18 cellular contexts compared by ENCODE assay signal in the genomic region with DNA sequence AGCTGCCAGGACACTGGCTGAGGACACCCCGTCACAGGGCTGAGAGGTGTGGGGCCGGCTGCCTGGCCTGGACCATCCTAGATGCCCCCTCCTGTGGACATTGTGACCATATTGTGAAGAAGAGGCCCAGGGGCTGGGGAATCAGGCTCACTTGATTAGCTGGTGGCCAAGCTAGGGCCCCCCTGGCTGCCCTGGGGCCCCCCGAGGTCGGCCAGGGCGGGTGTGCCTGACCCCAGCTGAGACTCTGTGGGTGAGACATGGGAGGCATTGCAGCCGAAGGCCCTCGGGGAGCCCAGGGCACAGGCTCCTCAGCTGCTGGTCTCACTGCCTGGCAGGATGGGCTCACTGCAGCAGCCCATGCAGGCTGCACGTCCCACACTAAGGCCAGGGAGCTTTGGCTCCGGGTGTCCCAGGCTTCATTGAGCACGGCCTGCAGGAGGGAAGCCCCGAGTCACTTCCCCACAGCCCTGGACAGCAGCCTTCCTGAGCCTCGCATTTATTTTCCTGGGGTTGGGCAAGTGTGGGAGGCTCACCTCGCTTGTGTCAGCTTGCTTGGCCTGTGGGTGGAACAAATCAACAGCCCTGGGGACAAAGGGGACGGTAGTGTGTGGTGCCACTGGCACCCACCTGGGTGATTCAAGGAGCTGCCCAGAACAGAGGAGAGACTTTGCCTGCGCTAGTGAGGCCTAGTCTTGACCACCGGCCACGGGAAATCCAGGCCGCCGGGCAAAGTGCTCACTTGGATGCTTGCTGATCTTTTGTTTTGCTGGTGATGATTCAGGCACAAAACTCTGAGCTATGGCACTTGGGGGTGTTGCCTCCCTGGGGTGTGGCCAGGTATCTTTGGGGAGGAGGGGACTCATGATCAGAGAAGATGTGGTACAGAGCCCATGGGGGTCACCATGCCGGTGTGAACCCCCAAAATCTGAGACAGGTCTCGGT. TPM values are rescaled to one million over a fixed set of nuclear protein-coding genes. Genes with fewer than 3 reads are reported as not detected.
A peak's percentile ranks its signal among the peaks of the same experiment; 100 is the strongest.
DNase-seq lines count a peak whose midpoint lies in the region; ATAC-seq and TF ChIP-seq lines count a peak whose summit lies in the region.
"Had no signal": no experiment of that assay in that cellular context is flagged by ENCODE, and none has a peak within 500 bp of the region (broad histone marks: within the 10 kb centered on the region; RNA-seq: fewer than 3 reads in every experiment).

No MANE protein-coding gene starts in this region.

- no peaks in the 10 kb centered on the region for H3K4me1 ChIP-seq in endodermal cell (ENCODE audit: control insufficient read depth, insufficient read depth, low read length)
- H3K4me1 ChIP-seq in rectal smooth muscle tissue (ENCODE audit: control insufficient read depth, insufficient read depth, low read length): no peaks in the 10 kb centered on the region
- H3K4me1 ChIP-seq: gastroesophageal sphincter, thyroid gland had no signal

- H3K4me3 ChIP-seq in endodermal cell (ENCODE audit: low read length) (no peak overlapping the region), rectal smooth muscle tissue (ENCODE audit: low read length) (peak overlapping the region; percentile 55)
- H3K4me3 ChIP-seq: gastroesophageal sphincter, K562, SK-N-MC, thyroid gland had no signal

- no peak for ATAC-seq in GM21528 (IDR thresholded peaks at IDR 0.05; ENCODE audit: low FRiP score, unreplicated experiment)
- ATAC-seq: gastroesophageal sphincter, K562 had no signal

- H3K9me3 Mint-ChIP-seq in endodermal cell: peaks cover 36% of the 10 kb centered on the region

- H3K27ac ChIP-seq in endodermal cell (ENCODE audit: low read depth, low read length) (no peak overlapping the region), rectal smooth muscle tissue (ENCODE audit: low read depth, low read length) (no peak overlapping the region)
- H3K27ac ChIP-seq: gastroesophageal sphincter, SK-N-MC, thyroid gland had no signal

- no peaks in the 10 kb centered on the region for H3K27me3 ChIP-seq in endodermal cell (ENCODE audit: control insufficient read depth, insufficient read depth, low read length, poor library complexity, severe bottlenecking)
- peaks cover 2% of the 10 kb centered on the region for H3K27me3 ChIP-seq in rectal smooth muscle tissue (ENCODE audit: control insufficient read depth, insufficient read depth, low read length)
- H3K27me3 ChIP-seq: thyroid gland had no signal

- DNase-seq in GM10266 (ENCODE audit: extremely low spot score): peak; percentile 10
- peak; percentile 4 for DNase-seq in NCI-H226
- DNase-seq in endodermal cell: peak; percentile 45
- no peak for DNase-seq in SHP77 (lab: John Stamatoyannopoulos, UW)
- DNase-seq in SK-N-DZ (ENCODE audit: low spot score): no peak
- DNase-seq in H4 (ENCODE audit: low spot score): no peak
- DNase-seq: activated naive CD8-positive, alpha-beta T cell treated with anti-CD3 and anti-CD28 coated beads, Interleukin-2, amount 10 ng/mL, durations not matched to agents 7 days and 5 days; central memory CD4-positive, alpha-beta T cell; EL; NCI-H1417 treated with DMSO at 0.1 percent for 48 hours; NCI-H2227 treated with DMSO at 0.1 percent for 48 hours; thyroid gland had no signal

- WGBS in endodermal cell (ENCODE audit: insufficient coverage in 1 of 2, insufficient read length in 1 of 2), 2 experiments: 82 to 89% methylated on average over 17 to 21 of the region's 21 CpGs

- H3K27ac Mint-ChIP-seq in endodermal cell: no peak overlapping the region
- H3K27ac Mint-ChIP-seq: activated naive CD8-positive, alpha-beta T cell treated with anti-CD3 and anti-CD28 coated beads, Interleukin-2, amount 10 ng/mL, durations not matched to agents 7 days and 5 days; progenitor cell of endocrine pancreas had no signal

- no peaks in the 10 kb centered on the region for H3K27me3 Mint-ChIP-seq in endodermal cell (ENCODE audit: insufficient read depth)
- H3K27me3 Mint-ChIP-seq: progenitor cell of endocrine pancreas had no signal

- H3K36me3 ChIP-seq in endodermal cell (ENCODE audit: control insufficient read depth, insufficient read depth, low read length): no peaks in the 10 kb centered on the region
- no peaks in the 10 kb centered on the region for H3K36me3 ChIP-seq in rectal smooth muscle tissue (ENCODE audit: control insufficient read depth, insufficient read depth, low read length)
- H3K36me3 ChIP-seq: gastroesophageal sphincter, thyroid gland had no signal

- peaks cover 10% of the 10 kb centered on the region for H3K4me1 Mint-ChIP-seq in endodermal cell
- H3K4me1 Mint-ChIP-seq: activated naive CD8-positive, alpha-beta T cell treated with anti-CD3 and anti-CD28 coated beads, Interleukin-2, amount 10 ng/mL, durations not matched to agents 7 days and 5 days had no signal

- no peak overlapping the region for H3K9ac ChIP-seq in endodermal cell (ENCODE audit: extremely low read depth, low read length, poor library complexity, severe bottlenecking)
- no peak overlapping the region for H3K9ac ChIP-seq in rectal smooth muscle tissue (ENCODE audit: low read length)

- no peaks in the 10 kb centered on the region for H3K36me3 Mint-ChIP-seq in endodermal cell (ENCODE audit: low read depth)
- H3K36me3 Mint-ChIP-seq: activated naive CD8-positive, alpha-beta T cell treated with anti-CD3 and anti-CD28 coated beads, Interleukin-2, amount 10 ng/mL, durations not matched to agents 7 days and 5 days had no signal

- no peak for TF ChIP-seq CTCF in GM10266 (IDR thresholded peaks at IDR 0.05; ENCODE audit: control insufficient read depth, insufficient read depth, low read depth, missing control alignments)
- no peak for TF ChIP-seq CTCF in endodermal cell (conservative IDR thresholded peaks at IDR 0.05)

- no peak overlapping the region for H3K4me3 Mint-ChIP-seq in endodermal cell
- H3K4me3 Mint-ChIP-seq: activated naive CD8-positive, alpha-beta T cell treated with anti-CD3 and anti-CD28 coated beads, Interleukin-2, amount 10 ng/mL, durations not matched to agents 7 days and 5 days had no signal

- H3K9me3 ChIP-seq in endodermal cell (ENCODE audit: control insufficient read depth, low read length): peaks cover 33% of the 10 kb centered on the region
- H3K9me3 ChIP-seq: thyroid gland had no signal

RNA-seq across cellular contexts. Expression of a gene that starts 1.3 kb away (rescaled TPM):
- total RNA-seq in endodermal cell: under 1 TPM; 0.57 to 0.91 TPM
- not detected for polyA plus RNA-seq in endodermal cell (2013, experiment 1 of 2)
- polyA plus RNA-seq in endodermal cell (2013, experiment 2 of 2): not detected
- 0.34 and 2.9 TPM in 2 replicates for polyA plus RNA-seq in SK-N-DZ (2014; cell fraction: cytosol; rRNA removed)
- polyA plus RNA-seq in SK-N-DZ (2014; cell fraction: nucleus; rRNA removed): 3.1 and 5.4 TPM in 2 replicates
- total RNA-seq in H4 (2014; rRNA removed; shearing (Covaris generic)): not detected in 2 replicates
- total RNA-seq: thyroid gland had no signal
- polyA plus RNA-seq: K562 had no signal

RNA-seq across cellular contexts. Expression of a gene that starts 31.0 kb away (rescaled TPM):
- 1 to 10 TPM; 1.2 TPM for total RNA-seq in endodermal cell
- polyA plus RNA-seq in endodermal cell (2013, experiment 1 of 2): 0.36 TPM
- polyA plus RNA-seq in endodermal cell (2013, experiment 2 of 2): 0.70 TPM
- 63.5 and 81.6 TPM in 2 replicates for polyA plus RNA-seq in SK-N-DZ (2014; cell fraction: cytosol; rRNA removed)
- polyA plus RNA-seq in SK-N-DZ (2014; cell fraction: nucleus; rRNA removed): 78.8 and 121 TPM in 2 replicates
- not detected in 2 replicates for total RNA-seq in H4 (2014; rRNA removed; shearing (Covaris generic))

RNA-seq across cellular contexts. Expression of a gene that starts 43.5 kb away (rescaled TPM):
- total RNA-seq in endodermal cell: 10 to 100 TPM; 25.1 to 34.8 TPM
- polyA plus RNA-seq in endodermal cell (2013, experiment 1 of 2): 21.2 TPM
- 19.8 TPM for polyA plus RNA-seq in endodermal cell (2013, experiment 2 of 2)
- polyA plus RNA-seq in SK-N-DZ (2014; cell fraction: cytosol; rRNA removed): 19.1 and 20.4 TPM in 2 replicates
- polyA plus RNA-seq in SK-N-DZ (2014; cell fraction: nucleus; rRNA removed): 84.9 and 94.0 TPM in 2 replicates
- 7.2 and 10.4 TPM in 2 replicates for total RNA-seq in H4 (2014; rRNA removed; shearing (Covaris generic))

Comparison
In these comparisons a context has a peak if more than half of its experiments do, and no peak if none do; other contexts are left out.
1. DNase-seq: peak in GM10266 (single experiment), NCI-H226 (single experiment) and endodermal cell (single experiment); none in SHP77 (0 of 2), SK-N-DZ (single experiment) and H4 (single experiment).